3 cellular contexts compared by ENCODE assay signal in the genomic region with DNA sequence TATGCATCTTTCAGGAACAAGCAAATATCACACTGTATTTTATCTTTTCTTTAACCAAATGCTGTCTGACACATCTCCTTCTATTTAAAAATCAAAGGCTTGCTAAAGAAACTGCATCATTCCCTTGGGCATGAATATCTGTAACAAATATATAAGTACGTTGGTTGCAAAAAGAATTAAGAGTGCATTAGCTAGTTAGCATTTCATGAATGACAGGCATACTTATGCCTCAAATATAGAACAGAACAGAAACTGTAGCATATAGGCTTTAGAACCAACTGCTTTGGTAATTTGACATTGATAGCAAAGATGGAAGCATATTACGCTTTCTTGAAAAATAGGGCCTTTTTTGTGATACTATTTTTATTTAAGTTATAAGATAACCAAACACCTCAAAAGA.
"Had no signal": no experiment of that assay in that cellular context is flagged by ENCODE, and none has a peak within 500 bp of the region (broad histone marks: within the 10 kb centered on the region; RNA-seq: fewer than 3 reads in every experiment).

No MANE protein-coding gene starts in this region.

- H3K4me3 ChIP-seq: GM12878 had no signal

- DNase-seq: GDM1, GF-D8 had no signal
